ENCODE assay signal across 8 cellular contexts in genomic region chr3:124281453-124282316, GRCh38.
A peak's percentile ranks its signal among the peaks of the same experiment; 100 is the strongest.
DNase-seq lines count a peak whose midpoint lies in the region; ATAC-seq, FAIRE-seq and TF ChIP-seq lines count a peak whose summit lies in the region.

No MANE protein-coding gene starts in this region.

- no peaks in the 10 kb centered on the region for H3K9me2 ChIP-seq in OCI-LY1 (ENCODE audit: low read depth, low read length)

- no peak for ATAC-seq in GM18502 (IDR thresholded peaks at IDR 0.05; ENCODE audit: poor library complexity, unreplicated experiment)
- ATAC-seq in HG03135 (IDR thresholded peaks at IDR 0.05; ENCODE audit: unreplicated experiment) = no peak
- no peak for ATAC-seq in GM21423 (IDR thresholded peaks at IDR 0.05; ENCODE audit: unreplicated experiment)

- H3K36me3 Mint-ChIP-seq in progenitor cell of endocrine pancreas (ENCODE audit: insufficient read depth) = no peaks in the 10 kb centered on the region

- H3K4me1 ChIP-seq in OCI-LY1 (ENCODE audit: insufficient read depth, low read length, severe bottlenecking) = no peaks in the 10 kb centered on the region

- no peaks in the 10 kb centered on the region for H3K27me3 Mint-ChIP-seq in progenitor cell of endocrine pancreas

- H3K79me2 ChIP-seq in OCI-LY1 (ENCODE audit: insufficient read depth, low read length) = no peaks in the 10 kb centered on the region

- H3K27ac ChIP-seq in OCI-LY1 (ENCODE audit: low read depth, low read length, poor library complexity, severe bottlenecking) = no peak overlapping the region

- no peaks in the 10 kb centered on the region for H3K36me3 ChIP-seq in OCI-LY1 (ENCODE audit: insufficient read depth, low read length)

- H2AFZ ChIP-seq in OCI-LY1 (ENCODE audit: low read length) = no peak overlapping the region

- in situ Hi-C loops in ACHN (cut with HindIII; ENCODE audit: low pct_ligation_motif_present, low pct_unique_long_range_greater_than_20kb, low sequenced_read_pairs) = no loop called here

- no peaks in the 10 kb centered on the region for H3F3A ChIP-seq in OCI-LY1 (ENCODE audit: insufficient read depth, low read length)

- H3K27ac Mint-ChIP-seq in progenitor cell of endocrine pancreas = no peak overlapping the region

- H3K4me3 ChIP-seq in OCI-LY1 (ENCODE audit: low read depth, low read length, poor library complexity, severe bottlenecking) = no peak overlapping the region
- no peak overlapping the region for H3K4me3 ChIP-seq in fibroblast of mammary gland (ENCODE audit: control insufficient read depth, low read depth, low read length)

- peak; percentile 68 for FAIRE-seq in GM18507 (lab: Jason Lieb, UNC)

- H3K9ac ChIP-seq in OCI-LY1 (ENCODE audit: low read length) = no peak overlapping the region

- no peaks in the 10 kb centered on the region for H3K9me3 Mint-ChIP-seq in progenitor cell of endocrine pancreas (ENCODE audit: low read depth)

- peak; percentile 37; the same call in 1 of the 2 replicates for TF ChIP-seq CTCF in OCI-LY1 (IDR thresholded peaks at IDR 0.05; ENCODE audit: low read length)
- TF ChIP-seq CTCF in fibroblast of mammary gland (conservative IDR thresholded peaks at IDR 0.05; ENCODE audit: control insufficient read depth, insufficient read depth, low read depth, low read length) = peak; percentile 78
- TF ChIP-seq CTCF in progenitor cell of endocrine pancreas (IDR thresholded peaks at IDR 0.05; ENCODE audit: unreplicated experiment) = peak; percentile 56

- no peaks in the 10 kb centered on the region for H3K9me3 ChIP-seq in OCI-LY1 (ENCODE audit: low read length)

- no peaks in the 10 kb centered on the region for H3K27me3 ChIP-seq in OCI-LY1 (ENCODE audit: insufficient read depth, low read length)

- no peak overlapping the region for H3K4me3 Mint-ChIP-seq in progenitor cell of endocrine pancreas (ENCODE audit: low read depth)

- no peaks in the 10 kb centered on the region for H4K20me1 ChIP-seq in OCI-LY1 (ENCODE audit: insufficient read depth, low read length)

- H3K4me2 ChIP-seq in OCI-LY1 (ENCODE audit: low read length) = no peak overlapping the region

- H3K4me1 Mint-ChIP-seq in progenitor cell of endocrine pancreas (ENCODE audit: low read depth) = no peaks in the 10 kb centered on the region

- DNase-seq in ACHN (peak; percentile 62), GM18507 (ENCODE audit: extremely low spot score, insufficient read length, low read depth) (no peak), fibroblast of mammary gland (ENCODE audit: low read depth) (peak; percentile 63), progenitor cell of endocrine pancreas (ENCODE audit: low spot score, unreplicated experiment) (no peak)

Comparison
In these comparisons a context has a peak if more than half of its experiments do, and no peak if none do; other contexts are left out.
1. DNase-seq: peak in ACHN (single experiment) and fibroblast of mammary gland (single experiment); none in GM18507 (single experiment) and progenitor cell of endocrine pancreas (single experiment).
2. Peak in every context shown above with its lines, with median percentiles within 50 percentile points of each other: CTCF ChIP-seq.